14 cellular contexts compared by ENCODE assay signal in genomic region chr1:206456577-206457375, GRCh38. TPM values are rescaled to one million over a fixed set of nuclear protein-coding genes. Genes with fewer than 3 reads are reported as not detected.
DNase-seq lines count a peak whose midpoint lies in the region; ATAC-seq, FAIRE-seq and TF ChIP-seq lines count a peak whose summit lies in the region.
"Had no signal": no experiment of that assay in that cellular context is flagged by ENCODE, and none has a peak within 500 bp of the region (broad histone marks: within the 10 kb centered on the region; RNA-seq: fewer than 3 reads in every experiment).

No MANE protein-coding gene starts in this region.

- H3K4me2 ChIP-seq in skeletal muscle satellite cell (ENCODE audit: low read length) = peak overlapping the region; percentile 34

- intact Hi-C loops in esophagus squamous epithelium (cut with DNase I) = no loop called here

- H3K4me3 ChIP-seq in esophagus squamous epithelium (no peak overlapping the region), skeletal muscle satellite cell (ENCODE audit: low read length) (peak overlapping the region; percentile 17)
- H3K4me3 ChIP-seq: ovary had no signal

- H3K9me3 ChIP-seq in esophagus squamous epithelium = no peaks in the 10 kb centered on the region
- H3K9me3 ChIP-seq in skeletal muscle satellite cell (replicated peaks; ENCODE audit: low read length) = no peaks in the 10 kb centered on the region
- H3K9me3 ChIP-seq: ovary had no signal

- H3K9ac ChIP-seq in skeletal muscle satellite cell (ENCODE audit: low read depth, low read length) = no peak overlapping the region

- no peak for ATAC-seq in HG03378 (IDR thresholded peaks at IDR 0.05; ENCODE audit: unreplicated experiment)
- ATAC-seq: activated CD8-positive, alpha-beta T cell treated with anti-CD3 and anti-CD28 coated beads for 36 hours had no signal

- H3K27me3 ChIP-seq in esophagus squamous epithelium (no peaks in the 10 kb centered on the region), skeletal muscle satellite cell (ENCODE audit: control insufficient read depth, insufficient read depth, low read length) (no peaks in the 10 kb centered on the region)
- H3K27me3 ChIP-seq: ovary had no signal

- TF ChIP-seq POLR2A in H54 (IDR thresholded peaks at IDR 0.05; ENCODE audit: low read depth, low read length) (no peak), esophagus squamous epithelium (IDR thresholded peaks at IDR 0.05) (no peak)

- WGBS in esophagus squamous epithelium, 2 donors = 81 to 87% methylated on average over 11 of the region's 11 CpGs

- no peak for TF ChIP-seq CTCF in esophagus squamous epithelium (IDR thresholded peaks at IDR 0.05)

- peak; percentile 40 for DNase-seq in H54 (ENCODE audit: insufficient read length, low spot score)
- peak; percentile 55 for DNase-seq in RPMI7951 (ENCODE audit: low read depth)
- DNase-seq in esophagus squamous epithelium (lab: John Stamatoyannopoulos, UW) = no peak
- no peak for DNase-seq in DMS 273 treated with DMSO at 0.1 percent for 48 hours (lab: John Stamatoyannopoulos, UW)
- no peak for DNase-seq in activated CD4-positive, alpha-beta T cell treated with anti-CD3 and anti-CD28 coated beads, Interleukin-2, amount 50 U/mL, for 1 hour
- no peak for DNase-seq in activated effector memory CD4-positive, alpha-beta T cell treated with Interleukin-2 at 50 U/mL for 16 hours
- DNase-seq: activated CD8-positive, alpha-beta T cell treated with anti-CD3 and anti-CD28 coated beads for 36 hours; amniotic stem cell; kidney; NCI-H524 treated with DMSO at 0.1 percent for 48 hours; ovary; stimulated activated CD4-positive, alpha-beta T cell treated with anti-CD3 and anti-CD28 coated beads, Interleukin-4, amount 100 ng/mL, for 1 hour had no signal

- H3K36me3 ChIP-seq in esophagus squamous epithelium = peaks cover 0 to 77% (median 6%) of the 10 kb centered on the region in 3 donors
- H3K36me3 ChIP-seq in skeletal muscle satellite cell (ENCODE audit: insufficient read depth, low read length) = peaks cover 41% of the 10 kb centered on the region
- H3K36me3 ChIP-seq: ovary had no signal

- H3K4me1 ChIP-seq in esophagus squamous epithelium (peaks cover 13 to 31% (median 14%) of the 10 kb centered on the region in 3 donors), skeletal muscle satellite cell (ENCODE audit: control insufficient read depth, insufficient read depth, low read length) (peaks cover 14% of the 10 kb centered on the region)

- FAIRE-seq in H54 (lab: Jason Lieb, UNC) = no peak
- FAIRE-seq: kidney had no signal

- H3K27ac ChIP-seq in esophagus squamous epithelium = peak overlapping the region; percentile 20 to 71 (median 63)
- H3K27ac ChIP-seq: ovary had no signal

RNA-seq across cellular contexts. Expression of gene IKBKE, which starts 13.5 kb away (rescaled TPM):
- 8.9 and 9.0 TPM in 2 replicates for total RNA-seq in RPMI7951 (2014; rRNA removed; shearing (Covaris generic))
- total RNA-seq in esophagus squamous epithelium = 10 to 100 TPM; 12.6 to 23.7 (median 18.1) TPM
- 13.5 and 20.3 TPM in 2 replicates for total RNA-seq in skeletal muscle satellite cell (2012; rRNA removed)

RNA-seq across cellular contexts. Expression of gene RASSF5, which starts 50.6 kb away (rescaled TPM):
- 0.24 and 0.59 TPM in 2 replicates for total RNA-seq in RPMI7951 (2014; rRNA removed; shearing (Covaris generic))
- 10 to 100 TPM; 29.2 to 85.3 (median 35.1) TPM for total RNA-seq in esophagus squamous epithelium
- 0.66 and 1.0 TPM in 2 replicates for total RNA-seq in skeletal muscle satellite cell (2012; rRNA removed)

Comparison
In these comparisons a context has a peak if more than half of its experiments do, and no peak if none do; other contexts are left out.
1. DNase-seq: peak in H54 (single experiment) and RPMI7951 (single experiment); none in esophagus squamous epithelium (single experiment), DMS 273 treated with DMSO at 0.1 percent for 48 hours (single experiment), activated CD4-positive, alpha-beta T cell treated with anti-CD3 and anti-CD28 coated beads, Interleukin-2, amount 50 U/mL, for 1 hour (single experiment) and activated effector memory CD4-positive, alpha-beta T cell treated with Interleukin-2 at 50 U/mL for 16 hours (single experiment).
2. RNA of gene RASSF5, which starts 50.6 kb away (total RNA-seq): 29.2 to 85.3 TPM in esophagus squamous epithelium; 0.24 to 0.59 TPM in RPMI7951; every median in the first group is over 10 times any median in the second.